ENCODE assay signal across 8 cellular contexts in genomic region chr1:79497193-79497773, GRCh38.
DNase-seq lines count a peak whose midpoint lies in the region; ATAC-seq and TF ChIP-seq lines count a peak whose summit lies in the region.

No MANE protein-coding gene starts in this region.

- DNase-seq in A172 (ENCODE audit: low spot score): peak; percentile 2
- DNase-seq in GM12865 (ENCODE audit: low read depth): peak; percentile 50
- DNase-seq in NCI-H1694 (lab: John Stamatoyannopoulos, UW): peak; percentile 8
- peak; percentile 36 for DNase-seq in WTC11 (ENCODE audit: low spot score)
- DNase-seq in islet precursor cell: peak; percentile 55
- no peak for DNase-seq in sigmoid colon
- no peak for DNase-seq in stimulated activated CD4-positive, alpha-beta T cell treated with anti-CD3 and anti-CD28 coated beads, Interleukin-2, amount 100 ng/mL, for 24 hours

- peaks cover 13% of the 10 kb centered on the region for H3K36me3 Mint-ChIP-seq in WTC11

- H3K27ac ChIP-seq in sigmoid colon: no peak overlapping the region

- ATAC-seq in HG02571 (IDR thresholded peaks at IDR 0.05; ENCODE audit: unreplicated experiment): peak; percentile 77
- ATAC-seq in WTC11: 0 out of 2 replicates have a peak, but pooled peaks have one; percentile 22

- H3K4me3 ChIP-seq in GM12865 (ENCODE audit: low read depth, low read length) (no peak overlapping the region), sigmoid colon (no peak overlapping the region)

- POLR2A ChIA-PET in WTC11 (lab: Charles Lee): no interaction called here

- H3K36me3 ChIP-seq in sigmoid colon: no peaks in the 10 kb centered on the region

- 26 to 44% methylated on average over 4 of the region's 4 CpGs for WGBS in sigmoid colon, 2 donors

- no peak for TF ChIP-seq POLR2A in sigmoid colon (IDR thresholded peaks at IDR 0.05)

- no peaks in the 10 kb centered on the region for H3K4me1 ChIP-seq in sigmoid colon

- H3K4me3 Mint-ChIP-seq in WTC11: no peak overlapping the region

- no peaks in the 10 kb centered on the region for H3K27me3 Mint-ChIP-seq in WTC11 (ENCODE audit: low read depth)

- TF ChIP-seq CTCF in GM12865 (IDR thresholded peaks at IDR 0.05; ENCODE audit: insufficient read depth, low read depth, low read length, missing control alignments): peak; percentile 83
- peak; percentile 87 for TF ChIP-seq CTCF in WTC11 (IDR thresholded peaks at IDR 0.05)
- TF ChIP-seq CTCF in sigmoid colon (IDR thresholded peaks at IDR 0.05): peak in 2 of 4 experiments; percentile 28 to 70

- no peaks in the 10 kb centered on the region for H3K9me3 ChIP-seq in sigmoid colon

- TF ChIP-seq EP300 in sigmoid colon (IDR thresholded peaks at IDR 0.05): no peak

- intact Hi-C loops in sigmoid colon (cut with DNase I): no loop called here

- no peak overlapping the region for H3K27ac Mint-ChIP-seq in WTC11

- H3K9me3 Mint-ChIP-seq in WTC11: peaks cover 8% of the 10 kb centered on the region; the same call in 1 of the 2 replicates

- CTCF ChIA-PET in WTC11 (lab: Charles Lee): interaction anchor here (1.0 to 1.2 kb wide), 2 partner anchors 12 to 658 kb away, joined by 3 read pairs; no protein-coding TSS in a partner anchor

- H3K4me1 Mint-ChIP-seq in WTC11: peaks cover 49% of the 10 kb centered on the region

- H3K27me3 ChIP-seq in sigmoid colon: no peaks in the 10 kb centered on the region

TF ChIP-seq in WTC11, 78 proteins besides CTCF, POLR2A, EP300 and RAD21:
- no peak for TF ChIP-seq ATF6 (CRISPR knock-in tag; IDR thresholded peaks at IDR 0.05)
- no peak for TF ChIP-seq ZNF281 (CRISPR knock-in tag; IDR thresholded peaks at IDR 0.05)
- no peak for TF ChIP-seq ZNF317 (CRISPR knock-in tag; IDR thresholded peaks at IDR 0.05; ENCODE audit: borderline replicate concordance, low read depth)
- TF ChIP-seq PRRX2 (CRISPR knock-in tag; IDR thresholded peaks at IDR 0.05): no peak
- TF ChIP-seq NR1H2 (CRISPR knock-in tag; IDR thresholded peaks at IDR 0.05): no peak
- TF ChIP-seq JAZF1 (CRISPR knock-in tag; IDR thresholded peaks at IDR 0.05): no peak
- TF ChIP-seq ZNF219 (CRISPR knock-in tag; IDR thresholded peaks at IDR 0.05; ENCODE audit: borderline replicate concordance): no peak
- no peak for TF ChIP-seq ZNF396 (CRISPR knock-in tag; IDR thresholded peaks at IDR 0.05; ENCODE audit: borderline replicate concordance)
- TF ChIP-seq FOXP4 (CRISPR knock-in tag; IDR thresholded peaks at IDR 0.05): no peak
- no peak for TF ChIP-seq KAT7 (CRISPR knock-in tag; IDR thresholded peaks at IDR 0.05; ENCODE audit: borderline replicate concordance)
TF ChIP-seq in WTC11: peak in this region for 0.

Comparison
In these comparisons a context has a peak if more than half of its experiments do, and no peak if none do; other contexts are left out.
1. DNase-seq: peak in A172 (single experiment), GM12865 (single experiment), NCI-H1694 (single experiment), WTC11 (single experiment) and islet precursor cell (single experiment); none in sigmoid colon (single experiment) and stimulated activated CD4-positive, alpha-beta T cell treated with anti-CD3 and anti-CD28 coated beads, Interleukin-2, amount 100 ng/mL, for 24 hours (0 of 2).